1 cellular context compared by ENCODE assay signal in genomic region chr1:153928245-153928644, GRCh38.
TF ChIP-seq lines count a peak whose summit lies in the region.

No MANE protein-coding gene starts in this region.

TF ChIP-seq in IMR-90, 13 proteins besides CTCF, POLR2A, EP300 and RAD21:
- no peak for TF ChIP-seq CHD1 (IDR thresholded peaks at IDR 0.05; ENCODE audit: low read depth, low read length)
- TF ChIP-seq FOS (IDR thresholded peaks at IDR 0.05; ENCODE audit: low read depth, low read length): no peak
- TF ChIP-seq USF2 (IDR thresholded peaks at IDR 0.05; ENCODE audit: low read depth, low read length): no peak
- TF ChIP-seq MAFK (IDR thresholded peaks at IDR 0.05; ENCODE audit: low read depth, low read length): no peak
- no peak for TF ChIP-seq MXI1 (IDR thresholded peaks at IDR 0.05; ENCODE audit: borderline replicate concordance, low read depth, low read length)
- TF ChIP-seq RFX5 (IDR thresholded peaks at IDR 0.05; ENCODE audit: low read depth, low read length): no peak
- TF ChIP-seq RCOR1 (IDR thresholded peaks at IDR 0.05; ENCODE audit: insufficient replicate concordance, low read length): no peak
- no peak for TF ChIP-seq CEBPB (IDR thresholded peaks at IDR 0.05; ENCODE audit: low read depth, low read length)
TF ChIP-seq in IMR-90: peak in this region for 0.
